In the genomic region with DNA sequence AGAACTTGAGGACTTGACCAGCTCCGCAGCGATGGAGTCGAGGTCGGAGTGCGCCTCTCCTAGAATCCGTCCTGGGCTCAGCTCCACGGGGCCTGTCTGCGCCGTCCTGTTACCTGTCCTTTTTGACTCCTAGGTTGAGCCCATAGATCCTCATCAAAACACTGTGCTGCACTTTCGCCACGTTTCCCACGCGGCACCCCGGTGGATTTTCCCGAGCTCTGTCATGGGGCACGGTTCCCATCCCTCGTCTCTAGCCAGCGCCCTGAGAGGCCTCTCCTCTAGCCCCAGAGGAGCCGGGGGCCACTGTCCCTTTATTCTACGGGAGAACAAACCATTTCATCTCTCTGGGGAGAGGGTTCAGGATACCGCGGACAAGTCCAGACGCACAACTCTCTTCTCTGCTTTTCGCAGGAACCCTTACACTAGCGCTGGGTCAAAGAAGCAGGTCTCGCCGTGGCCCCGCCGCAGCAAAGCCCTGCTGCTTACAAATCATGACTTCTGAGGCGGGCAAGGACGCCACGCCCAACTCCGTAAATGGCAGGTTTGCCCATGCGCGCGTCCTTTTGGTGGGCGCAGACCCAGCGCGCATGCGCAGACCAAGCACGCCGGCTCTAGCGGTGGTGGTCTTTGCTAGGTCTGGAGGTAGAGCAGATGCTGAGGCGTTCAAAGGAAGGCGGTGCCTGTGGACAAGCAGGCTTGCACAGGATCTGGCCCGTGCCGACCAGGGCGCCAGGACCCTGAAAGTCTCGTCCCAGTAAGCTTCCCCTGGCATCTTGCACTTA, we compare ENCODE assay signal across 7 cellular contexts. TPM values are rescaled to one million over a fixed set of nuclear protein-coding genes. Genes with fewer than 3 reads are reported as not detected.
DNase-seq lines count a peak whose midpoint lies in the region; ATAC-seq, FAIRE-seq and TF ChIP-seq lines count a peak whose summit lies in the region.

No MANE protein-coding gene starts in this region.

- H3K36me3 ChIP-seq in H1 (ENCODE audit: control insufficient read depth in 2 of 4, insufficient read depth in 4 of 4, low read length in 3 of 4) (no peaks in the 10 kb centered on the region), muscle layer of duodenum (ENCODE audit: control insufficient read depth in 1 of 2, insufficient read depth in 2 of 2, low read length in 2 of 2) (no peaks in the 10 kb centered on the region)

- H2AFZ ChIP-seq in H1 (ENCODE audit: low read length): peak overlapping the region; percentile 62; the same call in 1 of the 2 replicates

- ATAC-seq in GM18517 (IDR thresholded peaks at IDR 0.05; ENCODE audit: unreplicated experiment): peak; percentile 95
- ATAC-seq in HG02938 (IDR thresholded peaks at IDR 0.05; ENCODE audit: unreplicated experiment): peak; percentile 95
- ATAC-seq in activated CD8-positive, alpha-beta T cell treated with anti-CD3 and anti-CD28 coated beads, Interleukin-2, amount 10 ng/mL, durations not matched to agents 7 days and 5 days: peak; percentile 97
- peak; percentile 95 for ATAC-seq in stimulated activated naive B cell treated with anti-CD40 and anti-IgM and Interleukin-4, amounts not matched to agents 10 μg/mL and 1 μg/mL and 100 μg/mL, for 72 hours (replicated peaks)

- H3K56ac ChIP-seq in H1 (replicated peaks; ENCODE audit: insufficient read length, low read depth, low read length): no peak overlapping the region

- H3K27ac Mint-ChIP-seq in activated CD8-positive, alpha-beta T cell treated with anti-CD3 and anti-CD28 coated beads, Interleukin-2, amount 10 ng/mL, durations not matched to agents 7 days and 5 days: peak overlapping the region; percentile 76
- peak overlapping the region; percentile 89 for H3K27ac Mint-ChIP-seq in stimulated activated naive B cell treated with anti-CD40 and anti-IgM and Interleukin-4, amounts not matched to agents 10 μg/mL and 1 μg/mL and 100 μg/mL, for 72 hours

- no peak overlapping the region for H2BK15ac ChIP-seq in H1 (ENCODE audit: low read length)

- H3K27me3 ChIP-seq in H1 (replicated peaks in 1 of 4; ENCODE audit: control insufficient read depth in 3 of 4, extremely low read depth in 1 of 4, insufficient read depth in 3 of 4, low read length in 3 of 4): no peaks in the 10 kb centered on the region
- H3K27me3 ChIP-seq in muscle layer of duodenum (ENCODE audit: low read depth, low read length): no peaks in the 10 kb centered on the region

- DNase-seq in NCI-H446 treated with DMSO at 0.1 percent for 48 hours (lab: John Stamatoyannopoulos, UW) (peak; percentile 76), H1 (ENCODE audit: low read depth in 1 of 2, low spot score in 2 of 2) (no peak)
- DNase-seq in activated CD8-positive, alpha-beta T cell treated with anti-CD3 and anti-CD28 coated beads, Interleukin-2, amount 10 ng/mL, durations not matched to agents 7 days and 5 days: peak; percentile 84
- DNase-seq in stimulated activated naive B cell treated with anti-CD40 and anti-IgM and Interleukin-4, amounts not matched to agents 10 μg/mL and 1 μg/mL and 100 μg/mL, for 72 hours: peak; percentile 77

- H3K36me3 Mint-ChIP-seq in activated CD8-positive, alpha-beta T cell treated with anti-CD3 and anti-CD28 coated beads, Interleukin-2, amount 10 ng/mL, durations not matched to agents 7 days and 5 days (ENCODE audit: low read depth): no peaks in the 10 kb centered on the region
- peaks cover 0 to 1% of the 10 kb centered on the region in 2 donors for H3K36me3 Mint-ChIP-seq in stimulated activated naive B cell treated with anti-CD40 and anti-IgM and Interleukin-4, amounts not matched to agents 10 μg/mL and 1 μg/mL and 100 μg/mL, for 72 hours

- no peak overlapping the region for H3K4ac ChIP-seq in H1 (replicated peaks; ENCODE audit: insufficient read length, low read depth, low read length)

- no peaks in the 10 kb centered on the region for H3K79me1 ChIP-seq in H1 (ENCODE audit: low read depth, low read length)

- no peak overlapping the region for H3K4me2 ChIP-seq in H1 (ENCODE audit: insufficient read depth in 1 of 2, low read depth in 2 of 2, low read length in 2 of 2)

- H3K27me3 Mint-ChIP-seq in activated CD8-positive, alpha-beta T cell treated with anti-CD3 and anti-CD28 coated beads, Interleukin-2, amount 10 ng/mL, durations not matched to agents 7 days and 5 days (ENCODE audit: low read depth): peaks cover 9% of the 10 kb centered on the region
- H3K27me3 Mint-ChIP-seq in stimulated activated naive B cell treated with anti-CD40 and anti-IgM and Interleukin-4, amounts not matched to agents 10 μg/mL and 1 μg/mL and 100 μg/mL, for 72 hours: peaks cover 30 to 32% of the 10 kb centered on the region in 2 donors

- H3K4me3 Mint-ChIP-seq in activated CD8-positive, alpha-beta T cell treated with anti-CD3 and anti-CD28 coated beads, Interleukin-2, amount 10 ng/mL, durations not matched to agents 7 days and 5 days: peak overlapping the region; percentile 81
- H3K4me3 Mint-ChIP-seq in stimulated activated naive B cell treated with anti-CD40 and anti-IgM and Interleukin-4, amounts not matched to agents 10 μg/mL and 1 μg/mL and 100 μg/mL, for 72 hours: peak overlapping the region; percentile 96 to 98

- H3K9me3 ChIP-seq in H1 (ENCODE audit: insufficient read depth in 2 of 2, low read depth in 1 of 2, low read length in 1 of 2) (no peaks in the 10 kb centered on the region), muscle layer of duodenum (ENCODE audit: control insufficient read depth in 1 of 2, low read length in 2 of 2) (no peaks in the 10 kb centered on the region)

- H4K20me1 ChIP-seq in H1 (replicated peaks in 1 of 2; ENCODE audit: control insufficient read depth in 1 of 2, insufficient read depth in 2 of 2, low read length in 2 of 2): no peaks in the 10 kb centered on the region

- H3K79me2 ChIP-seq in H1 (ENCODE audit: control insufficient read depth in 1 of 2, insufficient read depth in 2 of 2, low read length in 2 of 2): no peaks in the 10 kb centered on the region

- 94% methylated on average over 49 of the region's 49 CpGs; no CpG with 5 or more reads in 1 of the 2 experiments for WGBS in H1 (ENCODE audit: extremely low coverage in 1 of 2, insufficient coverage in 1 of 2, insufficient read length in 1 of 2, insufficient replicate concordance in 2 of 2, low coverage in 1 of 2, low lambda C conversion rate in 2 of 2, missing lambda C conversion rate in 1 of 2), 2 experiments

- no peak for TF ChIP-seq POLR2A in H1 (IDR thresholded peaks at IDR 0.05; ENCODE audit: control extremely low read depth in 1 of 2, low read depth in 2 of 2, low read length in 2 of 2)

- no peak for TF ChIP-seq RAD21 in H1 (IDR thresholded peaks at IDR 0.05 in 1 of 2, conservative IDR thresholded peaks at IDR 0.05 in 1 of 2; ENCODE audit: low read depth in 2 of 2, low read length in 2 of 2)

- TF ChIP-seq EP300 in H1 (IDR thresholded peaks at IDR 0.05; ENCODE audit: borderline replicate concordance in 1 of 2, low read depth in 2 of 2, low read length in 2 of 2): no peak

- no peak overlapping the region for H4K8ac ChIP-seq in H1 (ENCODE audit: extremely low read depth, insufficient read depth, low read length)

- H2BK5ac ChIP-seq in H1 (ENCODE audit: low read depth, low read length): no peak overlapping the region

- peaks cover 12% of the 10 kb centered on the region for H3K4me1 Mint-ChIP-seq in activated CD8-positive, alpha-beta T cell treated with anti-CD3 and anti-CD28 coated beads, Interleukin-2, amount 10 ng/mL, durations not matched to agents 7 days and 5 days (ENCODE audit: low read depth)
- peaks cover 11 to 13% of the 10 kb centered on the region in 2 donors for H3K4me1 Mint-ChIP-seq in stimulated activated naive B cell treated with anti-CD40 and anti-IgM and Interleukin-4, amounts not matched to agents 10 μg/mL and 1 μg/mL and 100 μg/mL, for 72 hours

- no peak overlapping the region for H2BK20ac ChIP-seq in H1 (ENCODE audit: low read length)

- H3K27ac ChIP-seq in H1 (ENCODE audit: low read depth, low read length) (no peak overlapping the region; the same call in 1 of the 2 replicates), muscle layer of duodenum (ENCODE audit: low read length) (peak overlapping the region; percentile 20)

- no peak overlapping the region for H3K18ac ChIP-seq in H1 (ENCODE audit: extremely low read depth, low read length)

- TF ChIP-seq CTCF in H1 (IDR thresholded peaks at IDR 0.05; ENCODE audit: control extremely low read depth in 1 of 3, insufficient read depth in 1 of 3, low read depth in 1 of 3, low read length in 3 of 3): no peak

- no peaks in the 10 kb centered on the region for H3K23me2 ChIP-seq in H1 (ENCODE audit: low read depth, low read length)

- H2BK120ac ChIP-seq in H1 (replicated peaks; ENCODE audit: low read depth, low read length): no peak overlapping the region

- no peaks in the 10 kb centered on the region for H3K9me3 Mint-ChIP-seq in activated CD8-positive, alpha-beta T cell treated with anti-CD3 and anti-CD28 coated beads, Interleukin-2, amount 10 ng/mL, durations not matched to agents 7 days and 5 days (ENCODE audit: insufficient read depth)
- H3K9me3 Mint-ChIP-seq in stimulated activated naive B cell treated with anti-CD40 and anti-IgM and Interleukin-4, amounts not matched to agents 10 μg/mL and 1 μg/mL and 100 μg/mL, for 72 hours: peaks cover 0 to 1% of the 10 kb centered on the region in 2 donors

- no peak overlapping the region for H4K91ac ChIP-seq in H1 (replicated peaks; ENCODE audit: insufficient read length, low read length)

- H2BK12ac ChIP-seq in H1 (ENCODE audit: low read depth, low read length): no peak overlapping the region

- CTCF ChIA-PET in activated CD8-positive, alpha-beta T cell treated with anti-CD3 and anti-CD28 coated beads, Interleukin-2, amount 10 ng/mL, durations not matched to agents 7 days and 5 days (lab: Charles Lee): interaction anchor here (1.7 kb wide), 1 partner anchor 19 kb away, joined by 9 read pairs; no protein-coding TSS in a partner anchor
- CTCF ChIA-PET in H1 (lab: Charles Lee; ENCODE audit: partially characterized antibody): interaction anchor here (0.6 to 1.0 kb wide), 2 partner anchors 16 to 20 kb away, joined by 6 to 7 read pairs; no protein-coding TSS in a partner anchor

- no peak overlapping the region for H3K23ac ChIP-seq in H1 (ENCODE audit: insufficient read length)

- H3K4me3 ChIP-seq in H1 (ENCODE audit: extremely low read depth in 1 of 4, insufficient read depth in 2 of 4, low read depth in 3 of 4, low read length in 4 of 4) (no peak overlapping the region), muscle layer of duodenum (ENCODE audit: low read depth in 1 of 2, low read length in 2 of 2) (peak overlapping the region; percentile 65 to 90)

- H3K4me1 ChIP-seq in H1 (replicated peaks in 1 of 4; ENCODE audit: control insufficient read depth in 3 of 4, insufficient read depth in 4 of 4, low read length in 3 of 4) (no peaks in the 10 kb centered on the region), muscle layer of duodenum (ENCODE audit: control insufficient read depth in 1 of 2, insufficient read depth in 2 of 2, low read length in 2 of 2) (peaks cover 0 to 13% of the 10 kb centered on the region in 2 donors)

- H4K5ac ChIP-seq in H1 (ENCODE audit: insufficient read length, low read depth, low read length): no peak overlapping the region

- no peak overlapping the region for H2AK5ac ChIP-seq in H1 (ENCODE audit: low read depth, low read length)

- POLR2A ChIA-PET in activated CD8-positive, alpha-beta T cell treated with anti-CD3 and anti-CD28 coated beads, Interleukin-2, amount 10 ng/mL, durations not matched to agents 7 days and 5 days (lab: Charles Lee): interaction anchor here (0.6 to 1.4 kb wide), 2 partner anchors 20 to 30 kb away, joined by 3 to 4 read pairs; partner anchors contain the start of gene LSM8
- POLR2A ChIA-PET in H1 (lab: Charles Lee; ENCODE audit: partially characterized antibody): no interaction called here

- H3K9ac ChIP-seq in H1 (replicated peaks in 1 of 4; ENCODE audit: extremely low read depth in 1 of 4, low read depth in 3 of 4, low read length in 3 of 4): no peak overlapping the region

- FAIRE-seq in H1 (lab: Jason Lieb, UNC): no peak

- no peak overlapping the region for H3K14ac ChIP-seq in H1 (ENCODE audit: insufficient read length)

RNA-seq across cellular contexts. Expression of gene ANKRD7, which starts 10.3 kb away (rescaled TPM):
- under 1 TPM; 0.47 to 0.66 TPM for total RNA-seq in activated CD8-positive, alpha-beta T cell treated with anti-CD3 and anti-CD28 coated beads, Interleukin-2, amount 10 ng/mL, durations not matched to agents 7 days and 5 days
- total RNA-seq in H1 (2021; fragmentation: NEBNext Ultra II Directional; extraction: Animal tissue kit (Norgen Biotek cat#: 25700)): not detected in 2 replicates
- not detected in 2 replicates for polyA plus RNA-seq in H1 (2011; rRNA removed)
- not detected for polyA plus RNA-seq in H1 (2011; cell fraction: cytosol; rRNA removed)
- not detected for polyA plus RNA-seq in H1 (2011; cell fraction: nucleus; rRNA removed)
- not detected in 4 replicates for polyA plus RNA-seq in H1 (2012, experiment 1 of 2)
- polyA plus RNA-seq in H1 (2012, experiment 2 of 2): not detected
- not detected for polyA plus RNA-seq in H1 (2013, experiment 1 of 2)
- not detected for polyA plus RNA-seq in H1 (2013, experiment 2 of 2)
- polyA minus RNA-seq in H1 (2011; rRNA and poly(A)+ RNA removed): 0.27 TPM in 1 of 2 replicates, not detected in the other
- polyA minus RNA-seq in H1 (2011; cell fraction: cytosol; rRNA and poly(A)+ RNA removed): not detected
- not detected for polyA minus RNA-seq in H1 (2011; cell fraction: nucleus; rRNA and poly(A)+ RNA removed)

RNA-seq across cellular contexts. Expression of gene LSM8, which starts 30.3 kb away (rescaled TPM):
- 10 to 100 TPM; 52.3 to 54.4 TPM for total RNA-seq in activated CD8-positive, alpha-beta T cell treated with anti-CD3 and anti-CD28 coated beads, Interleukin-2, amount 10 ng/mL, durations not matched to agents 7 days and 5 days
- 36.9 and 41.8 TPM in 2 replicates for total RNA-seq in H1 (2021; fragmentation: NEBNext Ultra II Directional; extraction: Animal tissue kit (Norgen Biotek cat#: 25700))
- polyA plus RNA-seq in H1 (2011; rRNA removed): 51.0 and 51.6 TPM in 2 replicates
- polyA plus RNA-seq in H1 (2011; cell fraction: cytosol; rRNA removed): 95.4 TPM
- 24.0 TPM for polyA plus RNA-seq in H1 (2011; cell fraction: nucleus; rRNA removed)
- polyA plus RNA-seq in H1 (2012, experiment 1 of 2): 41.1 to 72.9 TPM (median 45.3 TPM) in 4 replicates
- polyA plus RNA-seq in H1 (2012, experiment 2 of 2): 75.1 TPM
- polyA plus RNA-seq in H1 (2013, experiment 1 of 2): 50.3 TPM
- polyA plus RNA-seq in H1 (2013, experiment 2 of 2): 51.2 TPM
- 60.9 and 74.0 TPM in 2 replicates for polyA minus RNA-seq in H1 (2011; rRNA and poly(A)+ RNA removed)
- 12.6 TPM for polyA minus RNA-seq in H1 (2011; cell fraction: cytosol; rRNA and poly(A)+ RNA removed)
- polyA minus RNA-seq in H1 (2011; cell fraction: nucleus; rRNA and poly(A)+ RNA removed): 23.1 TPM

Comparison
In these comparisons a context has a peak if more than half of its experiments do, and no peak if none do; other contexts are left out.
1. DNase-seq: peak in NCI-H446 treated with DMSO at 0.1 percent for 48 hours (single experiment), activated CD8-positive, alpha-beta T cell treated with anti-CD3 and anti-CD28 coated beads, Interleukin-2, amount 10 ng/mL, durations not matched to agents 7 days and 5 days (single experiment) and stimulated activated naive B cell treated with anti-CD40 and anti-IgM and Interleukin-4, amounts not matched to agents 10 μg/mL and 1 μg/mL and 100 μg/mL, for 72 hours (single experiment); none in H1 (0 of 2).
2. H3K4me3 ChIP-seq: peak in muscle layer of duodenum (2 of 2); none in H1 (0 of 4).
3. Peak in every context shown above with its lines, with median percentiles within 50 percentile points of each other: ATAC-seq.